Comparison of ENCODE assay signal across 8 cellular contexts in the genomic region with DNA sequence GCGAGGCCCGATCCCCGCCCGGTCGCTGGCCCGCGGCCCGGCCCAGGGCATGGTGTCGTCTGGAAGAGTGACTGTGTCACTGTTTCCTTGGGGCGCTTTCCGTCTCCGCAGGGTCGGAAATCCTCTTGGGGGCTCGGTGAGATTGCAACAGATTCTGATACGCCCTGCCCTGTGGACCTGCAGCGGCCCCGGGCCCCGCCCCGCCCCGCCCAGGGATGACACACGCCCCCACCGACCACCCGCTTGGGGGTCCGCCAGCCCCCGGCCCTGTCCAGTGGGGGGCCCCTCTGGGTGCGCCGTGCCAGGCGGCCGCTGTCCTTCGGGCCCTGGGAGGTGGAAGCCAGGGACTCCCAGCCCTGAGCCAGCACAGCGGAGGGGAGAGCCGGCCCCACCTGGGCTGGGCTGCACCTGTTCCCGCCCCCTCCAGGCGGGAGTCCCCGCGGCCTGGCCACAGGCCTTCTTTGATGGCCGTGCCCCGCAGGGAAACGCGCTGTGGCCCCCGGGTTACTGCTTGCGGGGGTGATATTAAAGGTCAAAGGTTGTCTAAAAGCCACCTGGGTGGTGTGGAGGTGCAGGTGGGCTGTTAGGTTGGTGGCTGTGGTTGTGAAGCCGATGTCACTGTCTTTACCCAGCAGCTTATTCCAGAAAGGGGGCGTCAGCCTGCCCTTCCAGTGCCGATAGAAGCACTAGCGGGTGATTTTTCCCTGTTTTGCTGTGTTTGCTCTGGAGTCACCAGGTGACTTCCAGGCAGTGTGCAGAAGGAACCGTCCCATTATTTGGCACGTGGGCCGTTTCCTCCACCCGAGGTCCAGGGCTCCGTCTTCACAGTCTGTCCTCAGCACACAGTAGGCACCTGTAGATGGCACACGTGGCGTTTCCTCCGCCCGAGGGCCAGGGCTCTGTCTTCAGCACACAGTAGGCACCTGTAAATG.
DNase-seq lines count a peak whose midpoint lies in the region; ATAC-seq and TF ChIP-seq lines count a peak whose summit lies in the region.

No MANE protein-coding gene starts in this region.

- TF ChIP-seq CTCF in foreskin fibroblast (IDR thresholded peaks at IDR 0.05; ENCODE audit: low read depth, low read length), result no peak
- TF ChIP-seq CTCF in retinal pigment epithelial cell (conservative IDR thresholded peaks at IDR 0.05; ENCODE audit: low read depth, low read length), result no peak

- H3K4me3 ChIP-seq in HUES6 (ENCODE audit: low read depth, low read length) (peak overlapping the region; percentile 78), foreskin fibroblast (ENCODE audit: low read depth in 1 of 2, low read length in 2 of 2) (peak overlapping the region; percentile 63 to 82), retinal pigment epithelial cell (ENCODE audit: low read length) (peak overlapping the region; percentile 48)

- peaks cover 44% of the 10 kb centered on the region for H3K27me3 ChIP-seq in HUES6 (ENCODE audit: control insufficient read depth, insufficient read depth, low read length)

- peak; percentile 56 to 64 (median 58) for DNase-seq in NCI-H1417 (lab: John Stamatoyannopoulos, UW)
- DNase-seq in NCI-H1417 treated with DMSO at 0.1 percent for 48 hours (lab: John Stamatoyannopoulos, UW), result no peak
- peak; percentile 80 for DNase-seq in activated CD8-positive, alpha-beta memory T cell treated with anti-CD3 and anti-CD28 coated beads for 24 hours
- peak in 1 of 2 donors; percentile 31 for DNase-seq in foreskin fibroblast
- DNase-seq in retinal pigment epithelial cell (ENCODE audit: low read depth), result no peak

- ATAC-seq in HG03520 (IDR thresholded peaks at IDR 0.05; ENCODE audit: unreplicated experiment), result no peak
- ATAC-seq in HG03159 (IDR thresholded peaks at IDR 0.05; ENCODE audit: unreplicated experiment), result no peak

- H3K27ac ChIP-seq in HUES6 (ENCODE audit: low read depth, low read length), result no peak overlapping the region

- no peaks in the 10 kb centered on the region for H3K36me3 ChIP-seq in HUES6 (ENCODE audit: control insufficient read depth, insufficient read depth, low read length)

- no peak overlapping the region for H3K9ac ChIP-seq in HUES6 (ENCODE audit: low read length)

- H3K9me3 ChIP-seq in HUES6 (ENCODE audit: control insufficient read depth, insufficient read depth, low read depth, low read length), result no peaks in the 10 kb centered on the region

- peaks cover 18% of the 10 kb centered on the region for H3K4me1 ChIP-seq in HUES6 (ENCODE audit: control insufficient read depth, insufficient read depth, low read length)

Comparison
In these comparisons a context has a peak if more than half of its experiments do, and no peak if none do; other contexts are left out.
1. DNase-seq: peak in NCI-H1417 (3 of 3) and activated CD8-positive, alpha-beta memory T cell treated with anti-CD3 and anti-CD28 coated beads for 24 hours (single experiment); none in NCI-H1417 treated with DMSO at 0.1 percent for 48 hours (single experiment) and retinal pigment epithelial cell (single experiment).
2. Peak in every context shown above with its lines, with median percentiles within 50 percentile points of each other: H3K4me3 ChIP-seq.